In the genomic region with DNA sequence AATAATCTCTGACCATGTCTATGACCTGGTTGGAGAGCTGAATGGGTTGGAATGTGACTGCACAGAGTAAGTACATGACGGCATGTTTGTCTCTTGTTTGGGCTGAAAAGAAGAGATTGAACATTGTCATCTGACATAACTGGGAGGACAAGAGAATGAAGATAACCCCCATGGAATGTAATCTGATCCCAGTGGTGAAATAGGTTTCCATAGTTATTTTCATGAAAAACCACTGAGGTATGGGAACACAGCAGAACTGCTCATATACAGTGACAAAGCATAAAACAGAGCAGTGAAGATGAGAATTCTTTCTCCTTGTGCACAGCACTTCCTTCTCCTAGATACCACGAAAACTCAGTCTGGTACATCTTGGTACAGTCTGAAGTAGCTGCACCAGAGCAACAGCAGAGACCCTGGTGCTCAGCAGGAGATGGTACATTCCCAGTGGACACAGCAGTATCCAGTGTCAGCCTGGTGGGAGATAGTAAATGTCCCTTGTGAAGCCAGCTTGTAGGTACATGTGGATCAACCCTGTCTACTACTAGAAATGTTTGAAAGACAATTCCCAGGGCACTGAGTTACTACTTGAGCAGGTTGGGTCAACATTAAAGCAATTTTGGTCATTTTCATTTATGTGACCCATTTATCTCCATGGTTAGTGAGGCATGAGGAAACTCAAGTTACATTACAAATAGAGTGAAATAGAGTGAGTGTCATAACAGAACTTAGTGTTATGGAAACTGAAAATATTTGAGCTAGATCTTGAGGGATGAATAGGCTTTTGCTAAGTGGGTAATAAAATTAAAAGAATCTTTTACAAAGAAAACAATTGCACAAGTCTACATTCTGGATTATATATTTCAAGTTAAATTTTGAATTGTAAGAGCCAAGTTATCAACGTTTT, we compare ENCODE assay signal across 1 cellular context.
TF ChIP-seq lines count a peak whose summit lies in the region.

No MANE protein-coding gene starts in this region.

TF ChIP-seq in K562, 482 proteins besides CTCF, POLR2A, EP300 and RAD21 (continued from another document and continues in another):
- TF ChIP-seq GABPB1 (CRISPR knock-in tag; IDR thresholded peaks at IDR 0.05) (no peak), NBN (IDR thresholded peaks at IDR 0.05; ENCODE audit: low read depth) (no peak), CTBP1 (IDR thresholded peaks at IDR 0.05; ENCODE audit: borderline replicate concordance) (peak; percentile 26; the same call in 1 of the 2 replicates), DLX4 (CRISPR knock-in tag; IDR thresholded peaks at IDR 0.05) (no peak), ETS2 (tag; IDR thresholded peaks at IDR 0.05; ENCODE audit: borderline replicate concordance, poor library complexity, severe bottlenecking) (no peak), MAFG (tag; conservative IDR thresholded peaks at IDR 0.05) (peak; percentile 60), ETV1 (tag; conservative IDR thresholded peaks at IDR 0.05; ENCODE audit: low read depth) (no peak), STAT5A (IDR thresholded peaks at IDR 0.05; ENCODE audit: borderline replicate concordance, low read length) (no peak), HNRNPLL (IDR thresholded peaks at IDR 0.05; ENCODE audit: low read depth, low read length, poor library complexity, severe bottlenecking) (no peak), YBX1 (IDR thresholded peaks at IDR 0.05) (no peak), LEF1 (IDR thresholded peaks at IDR 0.05) (no peak), PREB (CRISPR knock-in tag; IDR thresholded peaks at IDR 0.05) (no peak), CBX2 (IDR thresholded peaks at IDR 0.05; ENCODE audit: insufficient read depth, low read length, poor library complexity, severe bottlenecking) (no peak), ZNF41 (CRISPR knock-in tag; conservative IDR thresholded peaks at IDR 0.05) (no peak), TCF7L2 (IDR thresholded peaks at IDR 0.05; ENCODE audit: low read depth, low read length) (peak; percentile 66; the same call in 1 of the 2 replicates), ATF2 (CRISPR knock-in tag; IDR thresholded peaks at IDR 0.05) (no peak), SNIP1 (IDR thresholded peaks at IDR 0.05; ENCODE audit: low read depth) (no peak), ARID2 (IDR thresholded peaks at IDR 0.05) (no peak), RFX1 (IDR thresholded peaks at IDR 0.05) (0 out of 2 replicates have a peak, but pooled peaks have one; percentile 17), COPS2 (conservative IDR thresholded peaks at IDR 0.05) (no peak), KLF6 (CRISPR knock-in tag; IDR thresholded peaks at IDR 0.05; ENCODE audit: borderline replicate concordance) (no peak), DNMT1 (IDR thresholded peaks at IDR 0.05) (no peak), MED1 (CRISPR knock-in tag; IDR thresholded peaks at IDR 0.05; ENCODE audit: borderline replicate concordance) (no peak), RBM22 (IDR thresholded peaks at IDR 0.05; ENCODE audit: low read depth, low read length, poor library complexity, severe bottlenecking) (no peak), ZNF140 (CRISPR knock-in tag; IDR thresholded peaks at IDR 0.05) (no peak), STAG1 (CRISPR knock-in tag; IDR thresholded peaks at IDR 0.05; ENCODE audit: borderline replicate concordance) (no peak), RFX5 (IDR thresholded peaks at IDR 0.05; ENCODE audit: low read depth, low read length) (no peak), PHB (CRISPR knock-in tag; IDR thresholded peaks at IDR 0.05) (no peak), STAT5B (CRISPR knock-in tag; IDR thresholded peaks at IDR 0.05) (no peak), ETV6 (IDR thresholded peaks at IDR 0.05; ENCODE audit: borderline replicate concordance in 1 of 2, low read depth in 2 of 2, low read length in 1 of 2) (no peak), ETV6 (CRISPR knock-in tag; IDR thresholded peaks at IDR 0.05; ENCODE audit: borderline replicate concordance) (no peak)
- TF ChIP-seq, protein P1, sequence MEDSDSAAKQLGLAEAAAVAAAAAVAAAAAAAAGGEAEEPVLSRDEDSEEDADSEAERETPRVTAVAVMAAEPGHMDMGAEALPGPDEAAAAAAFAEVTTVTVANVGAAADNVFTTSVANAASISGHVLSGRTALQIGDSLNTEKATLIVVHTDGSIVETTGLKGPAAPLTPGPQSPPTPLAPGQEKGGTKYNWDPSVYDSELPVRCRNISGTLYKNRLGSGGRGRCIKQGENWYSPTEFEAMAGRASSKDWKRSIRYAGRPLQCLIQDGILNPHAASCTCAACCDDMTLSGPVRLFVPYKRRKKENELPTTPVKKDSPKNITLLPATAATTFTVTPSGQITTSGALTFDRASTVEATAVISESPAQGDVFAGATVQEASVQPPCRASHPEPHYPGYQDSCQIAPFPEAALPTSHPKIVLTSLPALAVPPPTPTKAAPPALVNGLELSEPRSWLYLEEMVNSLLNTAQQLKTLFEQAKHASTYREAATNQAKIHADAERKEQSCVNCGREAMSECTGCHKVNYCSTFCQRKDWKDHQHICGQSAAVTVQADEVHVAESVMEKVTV (CRISPR knock-in tag; IDR thresholded peaks at IDR 0.05) = no peak
- TF ChIP-seq, protein P2, sequence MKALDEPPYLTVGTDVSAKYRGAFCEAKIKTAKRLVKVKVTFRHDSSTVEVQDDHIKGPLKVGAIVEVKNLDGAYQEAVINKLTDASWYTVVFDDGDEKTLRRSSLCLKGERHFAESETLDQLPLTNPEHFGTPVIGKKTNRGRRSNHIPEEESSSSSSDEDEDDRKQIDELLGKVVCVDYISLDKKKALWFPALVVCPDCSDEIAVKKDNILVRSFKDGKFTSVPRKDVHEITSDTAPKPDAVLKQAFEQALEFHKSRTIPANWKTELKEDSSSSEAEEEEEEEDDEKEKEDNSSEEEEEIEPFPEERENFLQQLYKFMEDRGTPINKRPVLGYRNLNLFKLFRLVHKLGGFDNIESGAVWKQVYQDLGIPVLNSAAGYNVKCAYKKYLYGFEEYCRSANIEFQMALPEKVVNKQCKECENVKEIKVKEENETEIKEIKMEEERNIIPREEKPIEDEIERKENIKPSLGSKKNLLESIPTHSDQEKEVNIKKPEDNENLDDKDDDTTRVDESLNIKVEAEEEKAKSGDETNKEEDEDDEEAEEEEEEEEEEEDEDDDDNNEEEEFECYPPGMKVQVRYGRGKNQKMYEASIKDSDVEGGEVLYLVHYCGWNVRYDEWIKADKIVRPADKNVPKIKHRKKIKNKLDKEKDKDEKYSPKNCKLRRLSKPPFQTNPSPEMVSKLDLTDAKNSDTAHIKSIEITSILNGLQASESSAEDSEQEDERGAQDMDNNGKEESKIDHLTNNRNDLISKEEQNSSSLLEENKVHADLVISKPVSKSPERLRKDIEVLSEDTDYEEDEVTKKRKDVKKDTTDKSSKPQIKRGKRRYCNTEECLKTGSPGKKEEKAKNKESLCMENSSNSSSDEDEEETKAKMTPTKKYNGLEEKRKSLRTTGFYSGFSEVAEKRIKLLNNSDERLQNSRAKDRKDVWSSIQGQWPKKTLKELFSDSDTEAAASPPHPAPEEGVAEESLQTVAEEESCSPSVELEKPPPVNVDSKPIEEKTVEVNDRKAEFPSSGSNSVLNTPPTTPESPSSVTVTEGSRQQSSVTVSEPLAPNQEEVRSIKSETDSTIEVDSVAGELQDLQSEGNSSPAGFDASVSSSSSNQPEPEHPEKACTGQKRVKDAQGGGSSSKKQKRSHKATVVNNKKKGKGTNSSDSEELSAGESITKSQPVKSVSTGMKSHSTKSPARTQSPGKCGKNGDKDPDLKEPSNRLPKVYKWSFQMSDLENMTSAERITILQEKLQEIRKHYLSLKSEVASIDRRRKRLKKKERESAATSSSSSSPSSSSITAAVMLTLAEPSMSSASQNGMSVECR (CRISPR knock-in tag; IDR thresholded peaks at IDR 0.05) = no peak
- TF ChIP-seq, protein P3, sequence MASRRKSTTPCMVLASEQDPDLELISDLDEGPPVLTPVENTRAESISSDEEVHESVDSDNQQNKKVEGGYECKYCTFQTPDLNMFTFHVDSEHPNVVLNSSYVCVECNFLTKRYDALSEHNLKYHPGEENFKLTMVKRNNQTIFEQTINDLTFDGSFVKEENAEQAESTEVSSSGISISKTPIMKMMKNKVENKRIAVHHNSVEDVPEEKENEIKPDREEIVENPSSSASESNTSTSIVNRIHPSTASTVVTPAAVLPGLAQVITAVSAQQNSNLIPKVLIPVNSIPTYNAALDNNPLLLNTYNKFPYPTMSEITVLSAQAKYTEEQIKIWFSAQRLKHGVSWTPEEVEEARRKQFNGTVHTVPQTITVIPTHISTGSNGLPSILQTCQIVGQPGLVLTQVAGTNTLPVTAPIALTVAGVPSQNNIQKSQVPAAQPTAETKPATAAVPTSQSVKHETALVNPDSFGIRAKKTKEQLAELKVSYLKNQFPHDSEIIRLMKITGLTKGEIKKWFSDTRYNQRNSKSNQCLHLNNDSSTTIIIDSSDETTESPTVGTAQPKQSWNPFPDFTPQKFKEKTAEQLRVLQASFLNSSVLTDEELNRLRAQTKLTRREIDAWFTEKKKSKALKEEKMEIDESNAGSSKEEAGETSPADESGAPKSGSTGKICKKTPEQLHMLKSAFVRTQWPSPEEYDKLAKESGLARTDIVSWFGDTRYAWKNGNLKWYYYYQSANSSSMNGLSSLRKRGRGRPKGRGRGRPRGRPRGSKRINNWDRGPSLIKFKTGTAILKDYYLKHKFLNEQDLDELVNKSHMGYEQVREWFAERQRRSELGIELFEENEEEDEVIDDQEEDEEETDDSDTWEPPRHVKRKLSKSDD (conservative IDR thresholded peaks at IDR 0.05; ENCODE audit: low read length) = no peak
- TF ChIP-seq, protein P4, sequence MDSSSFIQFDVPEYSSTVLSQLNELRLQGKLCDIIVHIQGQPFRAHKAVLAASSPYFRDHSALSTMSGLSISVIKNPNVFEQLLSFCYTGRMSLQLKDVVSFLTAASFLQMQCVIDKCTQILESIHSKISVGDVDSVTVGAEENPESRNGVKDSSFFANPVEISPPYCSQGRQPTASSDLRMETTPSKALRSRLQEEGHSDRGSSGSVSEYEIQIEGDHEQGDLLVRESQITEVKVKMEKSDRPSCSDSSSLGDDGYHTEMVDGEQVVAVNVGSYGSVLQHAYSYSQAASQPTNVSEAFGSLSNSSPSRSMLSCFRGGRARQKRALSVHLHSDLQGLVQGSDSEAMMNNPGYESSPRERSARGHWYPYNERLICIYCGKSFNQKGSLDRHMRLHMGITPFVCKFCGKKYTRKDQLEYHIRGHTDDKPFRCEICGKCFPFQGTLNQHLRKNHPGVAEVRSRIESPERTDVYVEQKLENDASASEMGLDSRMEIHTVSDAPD (CRISPR knock-in tag; IDR thresholded peaks at IDR 0.05) = no peak
- TF ChIP-seq, protein P5, sequence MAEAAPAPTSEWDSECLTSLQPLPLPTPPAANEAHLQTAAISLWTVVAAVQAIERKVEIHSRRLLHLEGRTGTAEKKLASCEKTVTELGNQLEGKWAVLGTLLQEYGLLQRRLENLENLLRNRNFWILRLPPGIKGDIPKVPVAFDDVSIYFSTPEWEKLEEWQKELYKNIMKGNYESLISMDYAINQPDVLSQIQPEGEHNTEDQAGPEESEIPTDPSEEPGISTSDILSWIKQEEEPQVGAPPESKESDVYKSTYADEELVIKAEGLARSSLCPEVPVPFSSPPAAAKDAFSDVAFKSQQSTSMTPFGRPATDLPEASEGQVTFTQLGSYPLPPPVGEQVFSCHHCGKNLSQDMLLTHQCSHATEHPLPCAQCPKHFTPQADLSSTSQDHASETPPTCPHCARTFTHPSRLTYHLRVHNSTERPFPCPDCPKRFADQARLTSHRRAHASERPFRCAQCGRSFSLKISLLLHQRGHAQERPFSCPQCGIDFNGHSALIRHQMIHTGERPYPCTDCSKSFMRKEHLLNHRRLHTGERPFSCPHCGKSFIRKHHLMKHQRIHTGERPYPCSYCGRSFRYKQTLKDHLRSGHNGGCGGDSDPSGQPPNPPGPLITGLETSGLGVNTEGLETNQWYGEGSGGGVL (CRISPR knock-in tag; IDR thresholded peaks at IDR 0.05) = no peak
- TF ChIP-seq, protein P6, sequence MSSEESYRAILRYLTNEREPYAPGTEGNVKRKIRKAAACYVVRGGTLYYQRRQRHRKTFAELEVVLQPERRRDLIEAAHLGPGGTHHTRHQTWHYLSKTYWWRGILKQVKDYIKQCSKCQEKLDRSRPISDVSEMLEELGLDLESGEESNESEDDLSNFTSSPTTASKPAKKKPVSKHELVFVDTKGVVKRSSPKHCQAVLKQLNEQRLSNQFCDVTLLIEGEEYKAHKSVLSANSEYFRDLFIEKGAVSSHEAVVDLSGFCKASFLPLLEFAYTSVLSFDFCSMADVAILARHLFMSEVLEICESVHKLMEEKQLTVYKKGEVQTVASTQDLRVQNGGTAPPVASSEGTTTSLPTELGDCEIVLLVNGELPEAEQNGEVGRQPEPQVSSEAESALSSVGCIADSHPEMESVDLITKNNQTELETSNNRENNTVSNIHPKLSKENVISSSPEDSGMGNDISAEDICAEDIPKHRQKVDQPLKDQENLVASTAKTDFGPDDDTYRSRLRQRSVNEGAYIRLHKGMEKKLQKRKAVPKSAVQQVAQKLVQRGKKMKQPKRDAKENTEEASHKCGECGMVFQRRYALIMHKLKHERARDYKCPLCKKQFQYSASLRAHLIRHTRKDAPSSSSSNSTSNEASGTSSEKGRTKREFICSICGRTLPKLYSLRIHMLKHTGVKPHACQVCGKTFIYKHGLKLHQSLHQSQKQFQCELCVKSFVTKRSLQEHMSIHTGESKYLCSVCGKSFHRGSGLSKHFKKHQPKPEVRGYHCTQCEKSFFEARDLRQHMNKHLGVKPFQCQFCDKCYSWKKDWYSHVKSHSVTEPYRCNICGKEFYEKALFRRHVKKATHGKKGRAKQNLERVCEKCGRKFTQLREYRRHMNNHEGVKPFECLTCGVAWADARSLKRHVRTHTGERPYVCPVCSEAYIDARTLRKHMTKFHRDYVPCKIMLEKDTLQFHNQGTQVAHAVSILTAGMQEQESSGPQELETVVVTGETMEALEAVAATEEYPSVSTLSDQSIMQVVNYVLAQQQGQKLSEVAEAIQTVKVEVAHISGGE (CRISPR knock-in tag; IDR thresholded peaks at IDR 0.05) = no peak
